ENCODE assay signal across 7 cellular contexts in the genomic region with DNA sequence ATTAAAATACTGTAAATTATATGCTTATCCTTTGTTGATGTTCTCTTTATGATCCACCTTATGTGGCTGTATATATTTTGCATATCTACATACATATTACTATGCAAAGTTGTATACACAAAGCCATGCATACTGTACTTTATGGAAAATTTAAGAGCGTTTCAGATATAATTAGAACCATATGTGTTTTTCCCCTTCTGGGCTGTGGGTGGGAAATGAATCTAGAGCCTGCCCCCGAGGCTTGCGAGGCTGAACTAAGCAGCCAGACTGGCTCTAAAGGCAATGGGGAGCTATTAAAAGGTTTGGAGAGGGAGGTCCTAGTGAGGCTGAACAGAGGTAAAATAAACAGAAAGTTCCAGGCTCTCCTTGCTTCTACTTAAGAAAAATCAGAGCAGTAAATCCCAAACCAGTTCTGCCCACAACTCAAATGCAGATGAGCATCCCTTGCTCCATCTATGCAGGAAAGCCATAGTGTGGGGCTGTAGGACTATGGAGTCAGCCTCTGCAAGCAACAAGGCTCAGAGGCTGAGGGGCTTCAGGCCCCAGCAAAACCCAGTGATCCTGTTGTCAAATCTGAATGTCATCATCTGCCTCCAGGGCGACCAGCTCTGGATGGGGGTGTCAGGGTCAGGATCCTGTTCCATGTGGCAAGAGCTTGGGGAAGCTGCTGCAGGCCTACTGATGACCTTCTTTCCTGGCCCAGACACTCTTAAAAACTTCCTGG. TPM values are rescaled to one million over a fixed set of nuclear protein-coding genes. Genes with fewer than 3 reads are reported as not detected.
A peak's percentile ranks its signal among the peaks of the same experiment; 100 is the strongest.
DNase-seq lines count a peak whose midpoint lies in the region; ATAC-seq and TF ChIP-seq lines count a peak whose summit lies in the region.

No MANE protein-coding gene starts in this region.

- H4K5ac ChIP-seq in H9 (ENCODE audit: insufficient read length, low read depth, low read length): no peak overlapping the region

- peak; percentile 46 for ATAC-seq in SK-N-SH treated with all-trans-retinoic acid at 6 μM for 48 hours
- peak; percentile 24 for ATAC-seq in sciatic nerve
- ATAC-seq in GM21786 (IDR thresholded peaks at IDR 0.05; ENCODE audit: unreplicated experiment): no peak

- no peak for DNase-seq in H9
- peak; percentile 88 for DNase-seq in fibroblast of mammary gland (ENCODE audit: low read depth)
- no peak for DNase-seq in sciatic nerve (ENCODE audit: low spot score)
- no peak for DNase-seq in stimulated activated CD4-positive, alpha-beta T cell treated with anti-CD3 and anti-CD28 coated beads, Interleukin-12 subunit alpha, Interleukin-12 subunit beta, amount 100 ng/mL, for 4 hours
- no peak for DNase-seq in SHP77 treated with DMSO at 0.1 percent for 48 hours (lab: John Stamatoyannopoulos, UW)

- no peaks in the 10 kb centered on the region; a peak in 1 of 5 replicates for H3K9me3 Mint-ChIP-seq in H9

- no peak overlapping the region for H2BK120ac ChIP-seq in H9 (ENCODE audit: low read depth, low read length, poor library complexity, severe bottlenecking)

- H3K4me3 ChIP-seq in fibroblast of mammary gland (ENCODE audit: control insufficient read depth, low read depth, low read length): no peak overlapping the region

- no peaks in the 10 kb centered on the region for H3K79me2 ChIP-seq in H9 (ENCODE audit: insufficient read depth, low read length)

- no peak overlapping the region for H2AK5ac ChIP-seq in H9 (ENCODE audit: insufficient read length, low read length)

- H2AFZ ChIP-seq in H9 (ENCODE audit: low read length): no peak overlapping the region

- H3K18ac ChIP-seq in H9 (ENCODE audit: insufficient read length, low read depth, low read length): no peak overlapping the region

- TF ChIP-seq CTCF in H9 (conservative IDR thresholded peaks at IDR 0.05): no peak
- no peak for TF ChIP-seq CTCF in fibroblast of mammary gland (conservative IDR thresholded peaks at IDR 0.05; ENCODE audit: control insufficient read depth, insufficient read depth, low read depth, low read length)

- H3K27ac Mint-ChIP-seq in H9: peak overlapping the region; percentile 98 to 99 (median 98)

- peaks cover 4% of the 10 kb centered on the region for H3K23me2 ChIP-seq in H9 (ENCODE audit: insufficient read length, low read depth, low read length, poor library complexity, severe bottlenecking)

- H4K91ac ChIP-seq in H9 (ENCODE audit: insufficient read length, low read depth, low read length): no peak overlapping the region

- no peak overlapping the region for H4K8ac ChIP-seq in H9 (replicated peaks; ENCODE audit: insufficient read length, low read depth, low read length)

- H2BK12ac ChIP-seq in H9 (ENCODE audit: insufficient read length, low read depth, low read length): no peak overlapping the region

- no peaks in the 10 kb centered on the region for H3K27me3 ChIP-seq in H9 (ENCODE audit: insufficient read depth, low read length)

- H3K27ac ChIP-seq in H9 (ENCODE audit: insufficient read length, low read depth, low read length): no peak overlapping the region

- WGBS in H9 (ENCODE audit: extremely low coverage, insufficient read length, low lambda C conversion rate): no CpG with 5 or more reads among the region's 4 CpGs

- H2BK5ac ChIP-seq in H9 (ENCODE audit: insufficient read length, low read length): no peak overlapping the region

- no peaks in the 10 kb centered on the region for H3K79me1 ChIP-seq in H9 (ENCODE audit: insufficient read depth, low read depth, low read length, poor library complexity, severe bottlenecking)

- peak overlapping the region in 1 of 2 experiments; percentile 63; a peak in 1 of 5 replicates for H3K4me3 Mint-ChIP-seq in H9

- H3K4me2 ChIP-seq in H9 (ENCODE audit: insufficient read depth, insufficient read length, low read length): no peak overlapping the region

- H3K4me1 ChIP-seq in H9 (ENCODE audit: insufficient read depth, low read length): peaks cover 13% of the 10 kb centered on the region

- no peak overlapping the region for H3K9ac ChIP-seq in H9 (ENCODE audit: extremely low read depth, insufficient read length, low read length)

- no peak overlapping the region for H3K23ac ChIP-seq in H9 (ENCODE audit: insufficient read length, low read depth, low read length)

- H2BK20ac ChIP-seq in H9 (ENCODE audit: low read depth, low read length, poor library complexity, severe bottlenecking): no peak overlapping the region

- H4K20me1 ChIP-seq in H9 (ENCODE audit: control insufficient read depth, insufficient read depth, insufficient read length): no peaks in the 10 kb centered on the region

- no peak overlapping the region for H3K4ac ChIP-seq in H9 (ENCODE audit: low read depth, low read length)

- no peak overlapping the region for H2BK15ac ChIP-seq in H9 (ENCODE audit: low read depth, low read length)

- no peaks in the 10 kb centered on the region for H3K36me3 Mint-ChIP-seq in H9 (ENCODE audit: insufficient read depth in 1 of 3, low read depth in 3 of 3)

- no peaks in the 10 kb centered on the region; the same call in 1 of the 2 replicates for H3K27me3 Mint-ChIP-seq in H9 (ENCODE audit: low read depth)

- intact Hi-C loops in sciatic nerve (cut with DNase I): no loop called here

- H3T11ph ChIP-seq in H9 (ENCODE audit: low read length): no peak overlapping the region

- H3K9me3 ChIP-seq in H9 (ENCODE audit: control insufficient read depth, low read depth, low read length): no peaks in the 10 kb centered on the region

- H3K14ac ChIP-seq in H9 (ENCODE audit: insufficient read depth, low read length): peak overlapping the region; percentile 77; the same call in 1 of the 2 replicates

- no peak overlapping the region for H3K56ac ChIP-seq in H9 (ENCODE audit: insufficient read length, low read depth, low read length)

- peaks cover 55 to 67% of the 10 kb centered on the region in 2 experiments for H3K4me1 Mint-ChIP-seq in H9

TF ChIP-seq in SK-N-SH treated with all-trans-retinoic acid at 6 μM for 48 hours, 23 proteins besides CTCF, POLR2A, EP300 and RAD21:
- TF ChIP-seq TCF4 (CRISPR knock-in tag; IDR thresholded peaks at IDR 0.05; ENCODE audit: borderline replicate concordance) (peak; percentile 72), RARB (CRISPR knock-in tag; IDR thresholded peaks at IDR 0.05) (no peak)

RNA-seq across cellular contexts. Expression of a gene that starts 14.1 kb away (rescaled TPM):
- total RNA-seq in H9 (2021) (82.9 and 84.0 TPM in 2 replicates), sciatic nerve (232 TPM)

RNA-seq across cellular contexts. Expression of a gene that starts 43.6 kb away (rescaled TPM):
- 36.9 and 41.2 TPM in 2 replicates for total RNA-seq in H9 (2021)
- total RNA-seq in sciatic nerve: 37.4 TPM

RNA-seq across cellular contexts. Expression of a gene that starts 43.8 kb away (rescaled TPM):
- total RNA-seq in H9 (2021): 66.6 and 73.8 TPM in 2 replicates
- 76.1 TPM for total RNA-seq in sciatic nerve
